ENCODE assay signal across 1 cellular context in genomic region chr13:112741185-112741755, GRCh38.
TF ChIP-seq lines count a peak whose summit lies in the region.

No MANE protein-coding gene starts in this region.

TF ChIP-seq in H1, 55 proteins besides CTCF, POLR2A, EP300 and RAD21 (continued from another document):
- TF ChIP-seq SP2 (IDR thresholded peaks at IDR 0.05; ENCODE audit: low read length) (no peak), EGR1 (IDR thresholded peaks at IDR 0.05; ENCODE audit: borderline replicate concordance, low read depth, low read length) (no peak)
